In the genomic region with DNA sequence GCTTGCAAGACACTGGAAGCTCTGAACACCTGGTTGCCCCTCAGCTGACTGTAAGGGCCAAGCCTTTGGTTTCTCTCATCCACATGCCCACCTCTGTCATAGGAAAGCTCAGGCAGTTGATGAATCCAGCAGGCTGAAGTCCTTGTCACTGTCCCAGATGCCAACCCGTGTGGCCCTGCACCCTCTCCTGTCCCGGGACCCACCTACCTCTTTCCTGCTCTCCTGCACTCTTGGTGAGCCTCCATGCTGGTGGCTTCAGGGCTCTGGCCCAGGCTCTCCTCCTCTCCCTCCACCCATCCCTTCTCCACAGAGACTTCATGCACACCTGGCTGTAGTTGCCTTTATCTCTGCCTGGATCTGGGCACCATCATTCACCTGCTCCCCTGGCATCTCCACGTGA, we compare ENCODE assay signal across 29 cellular contexts. TPM values are rescaled to one million over a fixed set of nuclear protein-coding genes. Genes with fewer than 3 reads are reported as not detected.
A peak's percentile ranks its signal among the peaks of the same experiment; 100 is the strongest.
DNase-seq lines count a peak whose midpoint lies in the region; ATAC-seq, FAIRE-seq and TF ChIP-seq lines count a peak whose summit lies in the region.
"Had no signal": no experiment of that assay in that cellular context is flagged by ENCODE, and none has a peak within 500 bp of the region (broad histone marks: within the 10 kb centered on the region; RNA-seq: fewer than 3 reads in every experiment).

No MANE protein-coding gene starts in this region.

- H3K4me3 Mint-ChIP-seq in T-helper 2 cell treated with Interferon-gamma antibody and Interleukin-4, amounts not matched to agents 5 μg/mL and 100 μg/mL, for 36 hours = no peak overlapping the region
- H3K4me3 Mint-ChIP-seq: B cell; CD4-positive, alpha-beta T cell had no signal

- FAIRE-seq in HepG2 (lab: Jason Lieb, UNC) = no peak
- FAIRE-seq: GM12892, GM18507 had no signal

- intact Hi-C loops in HepG2 (cut with micrococcal nuclease; ENCODE audit: unreplicated experiment) (no loop called here), right lobe of liver (cut with DNase I) (no loop called here), left cardiac atrium (cut with DNase I) (no loop called here)

- H3K18ac ChIP-seq in mesenchymal stem cell (ENCODE audit: low read depth in 1 of 2, low read length in 2 of 2) = no peak overlapping the region

- H3K79me1 ChIP-seq in mesenchymal stem cell (replicated peaks; ENCODE audit: low read length, poor library complexity, severe bottlenecking) = peaks cover 2% of the 10 kb centered on the region

- H3K9me3 Mint-ChIP-seq in T-helper 2 cell treated with Interferon-gamma antibody and Interleukin-4, amounts not matched to agents 5 μg/mL and 100 μg/mL, for 36 hours = no peaks in the 10 kb centered on the region
- H3K9me3 Mint-ChIP-seq: CD4-positive, alpha-beta T cell; IgD-negative memory B cell had no signal

- no peak overlapping the region for H3K27ac Mint-ChIP-seq in T-helper 2 cell treated with Interferon-gamma antibody and Interleukin-4, amounts not matched to agents 5 μg/mL and 100 μg/mL, for 36 hours
- H3K27ac Mint-ChIP-seq: B cell had no signal

- H3K4me1 ChIP-seq in HepG2 (ENCODE audit: insufficient read depth, low read length) (peaks cover 73% of the 10 kb centered on the region), right lobe of liver (peaks cover 0 to 21% (median 10%) of the 10 kb centered on the region in 4 donors), mesenchymal stem cell (ENCODE audit: control insufficient read depth, insufficient read depth, low read depth, low read length) (peaks cover 19% of the 10 kb centered on the region)
- H3K4me1 ChIP-seq in effector memory CD4-positive, alpha-beta T cell (ENCODE audit: control insufficient read depth, insufficient read depth, low read length, poor library complexity, severe bottlenecking) = peaks cover 26% of the 10 kb centered on the region

- no peak overlapping the region for H3K14ac ChIP-seq in mesenchymal stem cell (ENCODE audit: low read length in 2 of 2)

- H3K4me2 ChIP-seq in HepG2 (ENCODE audit: low read depth, low read length) (peak overlapping the region; percentile 19; the same call in 1 of the 2 replicates), mesenchymal stem cell (ENCODE audit: low read length, poor library complexity, severe bottlenecking) (no peak overlapping the region)

- POLR2A ChIA-PET in HepG2 (lab: Yijun Ruan, JAX) = interaction anchor here (0.8 to 7.5 kb wide), 4 partner anchors 18 to 62 kb away, joined by 3 to 205 read pairs (median 6); partner anchors contain the start of gene SLC17A9

- H2BK120ac ChIP-seq in mesenchymal stem cell (ENCODE audit: low read depth, low read length) = no peak overlapping the region

- H4K8ac ChIP-seq in mesenchymal stem cell (ENCODE audit: low read length) = peak overlapping the region; percentile 16

- no peak overlapping the region for H3K4ac ChIP-seq in mesenchymal stem cell (ENCODE audit: low read depth in 1 of 2, low read length in 2 of 2)

- BruUV-seq in HepG2 (replicated peaks; lab: Mats Ljungman, UMichigan) = no TSS peak

- H3K4me3 ChIP-seq in HepG2 (replicated peaks in 1 of 3; ENCODE audit: insufficient read depth in 1 of 3, low read depth in 2 of 3, low read length in 3 of 3) (no peak overlapping the region), right lobe of liver (no peak overlapping the region), mesenchymal stem cell (ENCODE audit: insufficient read depth in 1 of 2, low read depth in 1 of 2, low read length in 2 of 2) (no peak overlapping the region)
- no peak overlapping the region for H3K4me3 ChIP-seq in effector memory CD4-positive, alpha-beta T cell (ENCODE audit: insufficient read depth, low read depth, low read length, poor library complexity, severe bottlenecking)

- H3K79me2 ChIP-seq in HepG2 (ENCODE audit: insufficient read depth, low read length) = peaks cover 95% of the 10 kb centered on the region

- WGBS in HepG2 (ENCODE audit: low lambda C conversion rate) = 84% methylated on average over 3 of the region's 3 CpGs
- 100% methylated on average over 1 of the region's 3 CpGs for WGBS in right lobe of liver (ENCODE audit: insufficient coverage, low coverage, low lambda C conversion rate, missing lambda C conversion rate)
- 87% methylated on average over 3 of the region's 3 CpGs for WGBS in mesenchymal stem cell

- H2AK5ac ChIP-seq in mesenchymal stem cell (ENCODE audit: low read length, severe bottlenecking) = no peak overlapping the region

- H3K36me3 ChIP-seq in HepG2 (replicated peaks in 1 of 2; ENCODE audit: control insufficient read depth in 1 of 2, insufficient read depth in 2 of 2, low read length in 2 of 2) (peaks cover 16 to 28% of the 10 kb centered on the region in 2 experiments), right lobe of liver (no peaks in the 10 kb centered on the region), mesenchymal stem cell (ENCODE audit: control insufficient read depth in 1 of 2, insufficient read depth in 2 of 2, low read depth in 1 of 2, low read length in 2 of 2) (peaks cover 26 to 27% of the 10 kb centered on the region in 2 experiments)
- peaks cover 3% of the 10 kb centered on the region for H3K36me3 ChIP-seq in effector memory CD4-positive, alpha-beta T cell (ENCODE audit: control insufficient read depth, insufficient read depth, low read length)

- DNase-seq in HepG2 (ENCODE audit: low spot score) (no peak), right lobe of liver (no peak), mesenchymal stem cell (no peak), left cardiac atrium (no peak), NK-92 (lab: John Stamatoyannopoulos, UW; ENCODE audit: unreplicated experiment) (no peak)
- no peak for DNase-seq in effector memory CD4-positive, alpha-beta T cell
- DNase-seq in T-helper 2 cell treated with Interferon-gamma antibody and Interleukin-4, amounts not matched to agents 5 μg/mL and 100 μg/mL, for 36 hours (ENCODE audit: low spot score) = no peak
- DNase-seq: 8988T; CD4-positive, alpha-beta T cell; EL; Kasumi-1; MM.1S; NCI-H1092 treated with DMSO at 0.1 percent for 48 hours; NCI-H146; NCI-H2081; NCI-H2171 treated with DMSO at 0.1 percent for 48 hours; NCI-H446 treated with DMSO at 0.1 percent for 48 hours; NCI-H69; NK-92 treated with Interleukin-12 subunit alpha and Interleukin-12 subunit beta, amount 100 ng/mL, for 24 hours; OCI-M1; SIG-M5 had no signal

- peaks cover 65% of the 10 kb centered on the region for H4K20me1 ChIP-seq in HepG2 (ENCODE audit: insufficient read depth, low read length)

- no peak overlapping the region for H4K91ac ChIP-seq in mesenchymal stem cell (ENCODE audit: low read length)

- in situ Hi-C loops in HepG2 (cut with HindIII; ENCODE audit: extremely low pct_ligation_motif_present, low pct_unique_long_range_greater_than_20kb) = no loop called here

- no peaks in the 10 kb centered on the region; a peak in 1 of 5 replicates for H3K27me3 ChIP-seq in HepG2 (ENCODE audit: control insufficient read depth in 1 of 2, insufficient read depth in 2 of 2, low read length in 2 of 2)
- no peaks in the 10 kb centered on the region for H3K27me3 ChIP-seq in right lobe of liver
- H3K27me3 ChIP-seq in mesenchymal stem cell (ENCODE audit: control insufficient read depth in 1 of 2, insufficient read depth in 1 of 2, low read length in 2 of 2) = no peaks in the 10 kb centered on the region
- no peaks in the 10 kb centered on the region for H3K27me3 ChIP-seq in effector memory CD4-positive, alpha-beta T cell (replicated peaks; ENCODE audit: control insufficient read depth, insufficient read depth, low read length, poor library complexity, severe bottlenecking)

- TF ChIP-seq RAD21 in HepG2 (CRISPR knock-in tag; IDR thresholded peaks at IDR 0.05) = no peak

- H3K4me1 Mint-ChIP-seq in T-helper 2 cell treated with Interferon-gamma antibody and Interleukin-4, amounts not matched to agents 5 μg/mL and 100 μg/mL, for 36 hours (ENCODE audit: low read depth) = peaks cover 24% of the 10 kb centered on the region

- TF ChIP-seq CTCF in HepG2 (CRISPR knock-in tag; IDR thresholded peaks at IDR 0.05) (no peak), right lobe of liver (IDR thresholded peaks at IDR 0.05) (no peak), VCaP (conservative IDR thresholded peaks at IDR 0.05) (no peak)

- H2BK12ac ChIP-seq in mesenchymal stem cell (ENCODE audit: low read length in 2 of 2) = peak overlapping the region; percentile 12 to 34

- H2BK5ac ChIP-seq in mesenchymal stem cell (ENCODE audit: low read depth, low read length, poor library complexity, severe bottlenecking) = no peak overlapping the region

- ATAC-seq in HepG2 = no peak
- no peak for ATAC-seq in right lobe of liver
- ATAC-seq in left cardiac atrium = no peak
- ATAC-seq: SK-N-SH treated with all-trans-retinoic acid at 6 μM for 48 hours had no signal

- TF ChIP-seq EP300 in HepG2 (IDR thresholded peaks at IDR 0.05; ENCODE audit: low read depth in 2 of 2, low read length in 2 of 2) = no peak
- TF ChIP-seq EP300 in HepG2 (CRISPR knock-in tag; IDR thresholded peaks at IDR 0.05; ENCODE audit: borderline replicate concordance) = no peak

- TF ChIP-seq POLR2A in HepG2 (IDR thresholded peaks at IDR 0.05; ENCODE audit: insufficient read depth in 1 of 2, low read depth in 2 of 2, low read length in 2 of 2) (no peak; a peak in 2 of 4 replicates), right lobe of liver (IDR thresholded peaks at IDR 0.05) (no peak)

- no peak overlapping the region for H2BK15ac ChIP-seq in mesenchymal stem cell (ENCODE audit: low read depth, poor library complexity, severe bottlenecking)

- H3K27ac ChIP-seq in HepG2 (ENCODE audit: extremely low read length, insufficient read depth, low read length) (no peak overlapping the region), right lobe of liver (no peak overlapping the region), VCaP (0 out of 2 replicates have a peak overlapping the region, but pooled peaks have one; percentile 8), mesenchymal stem cell (ENCODE audit: low read length, poor library complexity, severe bottlenecking) (no peak overlapping the region)
- H3K27ac ChIP-seq in effector memory CD4-positive, alpha-beta T cell (ENCODE audit: insufficient read depth, low read length, poor library complexity, severe bottlenecking) = no peak overlapping the region

- peaks cover 12% of the 10 kb centered on the region for H3K36me3 Mint-ChIP-seq in T-helper 2 cell treated with Interferon-gamma antibody and Interleukin-4, amounts not matched to agents 5 μg/mL and 100 μg/mL, for 36 hours (ENCODE audit: low read depth)
- H3K36me3 Mint-ChIP-seq: IgD-negative memory B cell had no signal

- H3K23ac ChIP-seq in mesenchymal stem cell (ENCODE audit: low read length in 2 of 2) = peak overlapping the region in 1 of 2 experiments; percentile 49

- CTCF ChIA-PET in HepG2 (lab: Yijun Ruan, JAX; ENCODE audit: low intra/inter-chr PET ratio, low total read pairs) = no interaction called here

- no peaks in the 10 kb centered on the region for H3K27me3 Mint-ChIP-seq in T-helper 2 cell treated with Interferon-gamma antibody and Interleukin-4, amounts not matched to agents 5 μg/mL and 100 μg/mL, for 36 hours (ENCODE audit: low read depth)
- H3K27me3 Mint-ChIP-seq: B cell; CD4-positive, alpha-beta T cell; IgD-negative memory B cell had no signal

- H3K9ac ChIP-seq in HepG2 (ENCODE audit: insufficient read depth, low read depth, low read length) (peak overlapping the region; percentile 18; the same call in 1 of the 2 replicates), mesenchymal stem cell (ENCODE audit: low read length) (no peak overlapping the region)

- no peaks in the 10 kb centered on the region for H3K9me3 ChIP-seq in HepG2 (ENCODE audit: low read length)
- no peaks in the 10 kb centered on the region for H3K9me3 ChIP-seq in right lobe of liver
- no peaks in the 10 kb centered on the region for H3K9me3 ChIP-seq in mesenchymal stem cell (ENCODE audit: control insufficient read depth, low read length)
- no peaks in the 10 kb centered on the region for H3K9me3 ChIP-seq in effector memory CD4-positive, alpha-beta T cell (ENCODE audit: control insufficient read depth, low read length)
- H3K9me3 ChIP-seq: Caco-2 had no signal

- no peak overlapping the region for H2AFZ ChIP-seq in HepG2 (ENCODE audit: low read length)
- no peak overlapping the region for H2AFZ ChIP-seq in mesenchymal stem cell (ENCODE audit: low read depth, low read length)

RNA-seq across cellular contexts. Expression of gene GID8, which starts 4.0 kb away (rescaled TPM):
- total RNA-seq in HepG2 (2016; rRNA removed; fragmentation: Illumina TruSeq; extraction: Trizol) (59.8 and 74.4 TPM in 2 replicates), right lobe of liver (10 to 100 TPM; 12.6 to 18.9 (median 15.1) TPM), left cardiac atrium (10 to 100 TPM; 16.8 to 20.2 TPM)
- 17.8 and 18.7 TPM in 2 replicates for total RNA-seq in HepG2 (2016; cell fraction: cytosol; rRNA removed; fragmentation: Illumina TruSeq; extraction: Trizol; ENCODE audit: low read depth)
- 60.3 and 68.0 TPM in 2 replicates for total RNA-seq in HepG2 (2016; cell fraction: insoluble cytoplasmic fraction; rRNA removed; fragmentation: Illumina TruSeq; extraction: Trizol)
- 45.9 and 46.6 TPM in 2 replicates for total RNA-seq in HepG2 (2016; cell fraction: membrane; rRNA removed; fragmentation: Illumina TruSeq; extraction: Trizol)
- total RNA-seq in HepG2 (2016; cell fraction: nucleus; rRNA removed; fragmentation: Illumina TruSeq; extraction: Trizol) = 35.6 and 42.8 TPM in 2 replicates
- polyA plus RNA-seq in HepG2 (2011; rRNA removed) = 39.0 and 39.6 TPM in 2 replicates
- polyA plus RNA-seq in HepG2 (2011; cell fraction: cytosol; rRNA removed) = 39.6 and 40.7 TPM in 2 replicates
- 23.9 and 26.9 TPM in 2 replicates for polyA plus RNA-seq in HepG2 (2011; cell fraction: nucleus; rRNA removed)
- polyA plus RNA-seq in HepG2 (2012) = 36.8 and 46.0 TPM in 2 replicates
- 14.5 and 16.6 TPM in 2 replicates for polyA plus RNA-seq in HepG2 (2016; cell fraction: cytosol; fragmentation: Illumina TruSeq; extraction: Trizol; ENCODE audit: low read depth)
- 66.0 and 70.4 TPM in 2 replicates for polyA plus RNA-seq in HepG2 (2016; cell fraction: insoluble cytoplasmic fraction; fragmentation: Illumina TruSeq; extraction: Trizol; ENCODE audit: low read depth)
- 31.6 and 32.0 TPM in 2 replicates for polyA plus RNA-seq in HepG2 (2016; cell fraction: membrane; fragmentation: Illumina TruSeq; extraction: Trizol; ENCODE audit: low read depth)
- 58.8 and 62.9 TPM in 2 replicates for polyA plus RNA-seq in HepG2 (2016; cell fraction: nucleus; fragmentation: Illumina TruSeq; extraction: Trizol; ENCODE audit: insufficient read depth, low read depth)
- 30.6 and 61.9 TPM in 2 replicates for polyA minus RNA-seq in HepG2 (2011; rRNA and poly(A)+ RNA removed; ENCODE audit: low replicate concordance)
- 28.5 and 31.3 TPM in 2 replicates for polyA minus RNA-seq in HepG2 (2011; cell fraction: cytosol; rRNA and poly(A)+ RNA removed)
- 27.2 and 34.4 TPM in 2 replicates for polyA minus RNA-seq in HepG2 (2011; cell fraction: nucleus; rRNA and poly(A)+ RNA removed)
- 18.0 TPM for polyA plus RNA-seq in mesenchymal stem cell (2013, experiment 1 of 2)
- 18.3 TPM for polyA plus RNA-seq in mesenchymal stem cell (2013, experiment 2 of 2)

RNA-seq across cellular contexts. Expression of gene DIDO1, which starts 7.7 kb away (rescaled TPM):
- total RNA-seq in HepG2 (2016; rRNA removed; fragmentation: Illumina TruSeq; extraction: Trizol) = 75.1 and 77.0 TPM in 2 replicates
- total RNA-seq in HepG2 (2016; cell fraction: cytosol; rRNA removed; fragmentation: Illumina TruSeq; extraction: Trizol; ENCODE audit: low read depth) = 14.5 and 17.3 TPM in 2 replicates
- total RNA-seq in HepG2 (2016; cell fraction: insoluble cytoplasmic fraction; rRNA removed; fragmentation: Illumina TruSeq; extraction: Trizol) = 71.7 and 75.6 TPM in 2 replicates
- total RNA-seq in HepG2 (2016; cell fraction: membrane; rRNA removed; fragmentation: Illumina TruSeq; extraction: Trizol) = 32.1 and 34.1 TPM in 2 replicates
- 86.6 and 98.5 TPM in 2 replicates for total RNA-seq in HepG2 (2016; cell fraction: nucleus; rRNA removed; fragmentation: Illumina TruSeq; extraction: Trizol)
- polyA plus RNA-seq in HepG2 (2011; rRNA removed) = 72.6 and 75.0 TPM in 2 replicates
- polyA plus RNA-seq in HepG2 (2011; cell fraction: cytosol; rRNA removed) = 53.2 and 57.1 TPM in 2 replicates
- 292 and 297 TPM in 2 replicates for polyA plus RNA-seq in HepG2 (2011; cell fraction: nucleus; rRNA removed)
- polyA plus RNA-seq in HepG2 (2012) = 67.9 and 74.0 TPM in 2 replicates
- 3.0 TPM in 2 replicates for polyA plus RNA-seq in HepG2 (2016; cell fraction: cytosol; fragmentation: Illumina TruSeq; extraction: Trizol; ENCODE audit: low read depth)
- polyA plus RNA-seq in HepG2 (2016; cell fraction: insoluble cytoplasmic fraction; fragmentation: Illumina TruSeq; extraction: Trizol; ENCODE audit: low read depth) = 61.5 and 65.9 TPM in 2 replicates
- polyA plus RNA-seq in HepG2 (2016; cell fraction: membrane; fragmentation: Illumina TruSeq; extraction: Trizol; ENCODE audit: low read depth) = 10.9 and 11.6 TPM in 2 replicates
- polyA plus RNA-seq in HepG2 (2016; cell fraction: nucleus; fragmentation: Illumina TruSeq; extraction: Trizol; ENCODE audit: insufficient read depth, low read depth) = 130 and 135 TPM in 2 replicates
- 33.0 and 89.8 TPM in 2 replicates for polyA minus RNA-seq in HepG2 (2011; rRNA and poly(A)+ RNA removed; ENCODE audit: low replicate concordance)
- polyA minus RNA-seq in HepG2 (2011; cell fraction: cytosol; rRNA and poly(A)+ RNA removed) = 30.7 and 35.0 TPM in 2 replicates
- 139 and 144 TPM in 2 replicates for polyA minus RNA-seq in HepG2 (2011; cell fraction: nucleus; rRNA and poly(A)+ RNA removed)
- total RNA-seq in right lobe of liver = 10 to 100 TPM; 18.3 to 28.1 (median 21.1) TPM
- 19.5 TPM for polyA plus RNA-seq in mesenchymal stem cell (2013, experiment 1 of 2)
- polyA plus RNA-seq in mesenchymal stem cell (2013, experiment 2 of 2) = 18.9 TPM
- total RNA-seq in left cardiac atrium = 10 to 100 TPM; 33.8 to 39.1 TPM

RNA-seq across cellular contexts. Expression of gene SLC17A9, which starts 18.5 kb away (rescaled TPM):
- total RNA-seq in HepG2 (2016; rRNA removed; fragmentation: Illumina TruSeq; extraction: Trizol) (33.6 and 110 TPM in 2 replicates), right lobe of liver (10 to 100 TPM; 29.8 to 99.4 (median 54.1) TPM), left cardiac atrium (1 to 10 TPM; 2.1 to 5.7 TPM)
- total RNA-seq in HepG2 (2016; cell fraction: cytosol; rRNA removed; fragmentation: Illumina TruSeq; extraction: Trizol; ENCODE audit: low read depth) = 27.1 and 27.6 TPM in 2 replicates
- total RNA-seq in HepG2 (2016; cell fraction: insoluble cytoplasmic fraction; rRNA removed; fragmentation: Illumina TruSeq; extraction: Trizol) = 25.3 and 116 TPM in 2 replicates
- 36.6 and 38.0 TPM in 2 replicates for total RNA-seq in HepG2 (2016; cell fraction: membrane; rRNA removed; fragmentation: Illumina TruSeq; extraction: Trizol)
- total RNA-seq in HepG2 (2016; cell fraction: nucleus; rRNA removed; fragmentation: Illumina TruSeq; extraction: Trizol) = 145 and 168 TPM in 2 replicates
- 191 and 280 TPM in 2 replicates for polyA plus RNA-seq in HepG2 (2011; rRNA removed)
- polyA plus RNA-seq in HepG2 (2011; cell fraction: cytosol; rRNA removed) = 57.2 and 94.5 TPM in 2 replicates
- polyA plus RNA-seq in HepG2 (2011; cell fraction: nucleus; rRNA removed) = 3,698 and 4,960 TPM in 2 replicates
- polyA plus RNA-seq in HepG2 (2012) = 173 and 220 TPM in 2 replicates
- polyA plus RNA-seq in HepG2 (2016; cell fraction: cytosol; fragmentation: Illumina TruSeq; extraction: Trizol; ENCODE audit: low read depth) = 16.5 and 18.1 TPM in 2 replicates
- polyA plus RNA-seq in HepG2 (2016; cell fraction: insoluble cytoplasmic fraction; fragmentation: Illumina TruSeq; extraction: Trizol; ENCODE audit: low read depth) = 36.5 and 42.6 TPM in 2 replicates
- 30.7 and 32.6 TPM in 2 replicates for polyA plus RNA-seq in HepG2 (2016; cell fraction: membrane; fragmentation: Illumina TruSeq; extraction: Trizol; ENCODE audit: low read depth)
- polyA plus RNA-seq in HepG2 (2016; cell fraction: nucleus; fragmentation: Illumina TruSeq; extraction: Trizol; ENCODE audit: insufficient read depth, low read depth) = 553 and 603 TPM in 2 replicates
- polyA minus RNA-seq in HepG2 (2011; rRNA and poly(A)+ RNA removed; ENCODE audit: low replicate concordance) = 0.07 and 195 TPM in 2 replicates
- 33.4 and 43.3 TPM in 2 replicates for polyA minus RNA-seq in HepG2 (2011; cell fraction: cytosol; rRNA and poly(A)+ RNA removed)
- polyA minus RNA-seq in HepG2 (2011; cell fraction: nucleus; rRNA and poly(A)+ RNA removed) = 176 and 196 TPM in 2 replicates
- polyA plus RNA-seq in mesenchymal stem cell (2013, experiment 1 of 2) = 14.8 TPM
- 13.7 TPM for polyA plus RNA-seq in mesenchymal stem cell (2013, experiment 2 of 2)
- total RNA-seq: H4 had no signal
